ENCODE assay signal across 28 cellular contexts in genomic region chr15:57411945-57412768, GRCh38. TPM values are rescaled to one million over a fixed set of nuclear protein-coding genes. Genes with fewer than 3 reads are reported as not detected.
DNase-seq lines count a peak whose midpoint lies in the region; ATAC-seq and TF ChIP-seq lines count a peak whose summit lies in the region.
"Had no signal": no experiment of that assay in that cellular context is flagged by ENCODE, and none has a peak within 500 bp of the region (broad histone marks: within the 10 kb centered on the region; RNA-seq: fewer than 3 reads in every experiment).

No MANE protein-coding gene starts in this region.

- H3K9me3 Mint-ChIP-seq in endothelial cell (ENCODE audit: unreplicated experiment) = no peaks in the 10 kb centered on the region
- no peaks in the 10 kb centered on the region for H3K9me3 Mint-ChIP-seq in activated CD8-positive, alpha-beta memory T cell treated with anti-CD3 and anti-CD28 coated beads, Interleukin-2, amount 10 ng/mL, durations not matched to agents 7 days and 5 days (ENCODE audit: low read depth)
- H3K9me3 Mint-ChIP-seq: mesothelial cell of epicardium; stimulated activated effector memory CD8-positive, alpha-beta T cell treated with anti-CD3 and anti-CD28 coated beads, Interleukin-12 subunit alpha, Interleukin-12 subunit beta, amount 100 ng/mL, for 72 hours had no signal

- no peak overlapping the region for H2AFZ ChIP-seq in DND-41 (ENCODE audit: low read depth, low read length)
- H2AFZ ChIP-seq in OCI-LY7 (ENCODE audit: low read length) = no peak overlapping the region
- H2AFZ ChIP-seq: PC-9 had no signal

- H3K36me3 Mint-ChIP-seq in endothelial cell (ENCODE audit: low read depth, unreplicated experiment) = peaks cover 57% of the 10 kb centered on the region
- no peaks in the 10 kb centered on the region for H3K36me3 Mint-ChIP-seq in activated CD8-positive, alpha-beta memory T cell treated with anti-CD3 and anti-CD28 coated beads, Interleukin-2, amount 10 ng/mL, durations not matched to agents 7 days and 5 days
- H3K36me3 Mint-ChIP-seq: stimulated activated effector memory CD8-positive, alpha-beta T cell treated with anti-CD3 and anti-CD28 coated beads, Interleukin-12 subunit alpha, Interleukin-12 subunit beta, amount 100 ng/mL, for 72 hours had no signal

- H3K27ac Mint-ChIP-seq in endothelial cell (ENCODE audit: unreplicated experiment) = peak overlapping the region; percentile 78
- H3K27ac Mint-ChIP-seq in activated CD8-positive, alpha-beta memory T cell treated with anti-CD3 and anti-CD28 coated beads, Interleukin-2, amount 10 ng/mL, durations not matched to agents 7 days and 5 days = no peak overlapping the region
- H3K27ac Mint-ChIP-seq: mesothelial cell of epicardium; stimulated activated effector memory CD8-positive, alpha-beta T cell treated with anti-CD3 and anti-CD28 coated beads, Interleukin-12 subunit alpha, Interleukin-12 subunit beta, amount 100 ng/mL, for 72 hours; T-helper 17 cell had no signal

- H3K4me3 ChIP-seq in DND-41 (ENCODE audit: low read depth in 1 of 2, low read length in 2 of 2) = no peak overlapping the region
- no peak overlapping the region for H3K4me3 ChIP-seq in HUES6 (ENCODE audit: low read depth, low read length)
- no peak overlapping the region for H3K4me3 ChIP-seq in mesendoderm (ENCODE audit: low read length)
- no peak overlapping the region for H3K4me3 ChIP-seq in OCI-LY7 (ENCODE audit: low read depth, low read length, poor library complexity, severe bottlenecking)
- H3K4me3 ChIP-seq: adrenal gland; BLaER1 treated with 17β-estradiol and CSF1 and Interleukin-3, amounts not matched to agents 10 nM and 100 nM; body of pancreas; dorsolateral prefrontal cortex; HAP-1; PC-9; upper lobe of left lung had no signal

- H2BK5ac ChIP-seq in mesendoderm (ENCODE audit: low read length) = peak overlapping the region; percentile 98

- no TSS peak for BruUV-seq in OCI-LY7 (replicated peaks; lab: Mats Ljungman, UMichigan)

- H3K23ac ChIP-seq in mesendoderm (ENCODE audit: low read length) = no peak overlapping the region

- TF ChIP-seq CTCF in DND-41 (IDR thresholded peaks at IDR 0.05; ENCODE audit: borderline replicate concordance, extremely low read depth, low read length, poor library complexity, severe bottlenecking) (no peak), endothelial cell (IDR thresholded peaks at IDR 0.05; ENCODE audit: unreplicated experiment) (no peak), OCI-LY7 (conservative IDR thresholded peaks at IDR 0.05; ENCODE audit: low read length) (no peak)

- peak overlapping the region; percentile 86 for H4K5ac ChIP-seq in mesendoderm (ENCODE audit: low read length)

- peak overlapping the region; percentile 0 for H3K4me3 Mint-ChIP-seq in endothelial cell (ENCODE audit: unreplicated experiment)
- H3K4me3 Mint-ChIP-seq in activated CD8-positive, alpha-beta memory T cell treated with anti-CD3 and anti-CD28 coated beads, Interleukin-2, amount 10 ng/mL, durations not matched to agents 7 days and 5 days = no peak overlapping the region
- H3K4me3 Mint-ChIP-seq: mesothelial cell of epicardium; stimulated activated effector memory CD8-positive, alpha-beta T cell treated with anti-CD3 and anti-CD28 coated beads, Interleukin-12 subunit alpha, Interleukin-12 subunit beta, amount 100 ng/mL, for 72 hours; T-helper 17 cell had no signal

- DNase-seq in DND-41 (peak; percentile 21), endothelial cell (ENCODE audit: low spot score) (no peak), mesendoderm (peak; percentile 92), OCI-LY7 (ENCODE audit: low spot score) (no peak)
- no peak for DNase-seq in activated CD8-positive, alpha-beta memory T cell treated with anti-CD3 and anti-CD28 coated beads, Interleukin-2, amount 10 ng/mL, durations not matched to agents 7 days and 5 days
- no peak for DNase-seq in stimulated activated CD4-positive, alpha-beta T cell treated with anti-CD3 and anti-CD28 coated beads, Interleukin-2, amount 100 ng/mL, for 24 hours
- DNase-seq: activated CD4-positive, alpha-beta T cell treated with anti-CD3 and anti-CD28 coated beads, Interleukin-2, amount 50 U/mL, for 48 hours; activated naive CD4-positive, alpha-beta T cell; adrenal gland; body of pancreas; COR-L47; DMS79; dorsolateral prefrontal cortex; GF-D8; KBM-7; NCI-H1105; NCI-H2029; NCI-H524 treated with DMSO at 0.1 percent for 48 hours; PC-9; T-helper 17 cell; upper lobe of left lung had no signal

- no peaks in the 10 kb centered on the region for H3K79me2 ChIP-seq in DND-41 (ENCODE audit: insufficient read depth, low read length)
- H3K79me2 ChIP-seq in mesendoderm (ENCODE audit: control insufficient read depth, insufficient read depth, low read length) = peaks cover 2% of the 10 kb centered on the region
- H3K79me2 ChIP-seq in OCI-LY7 (ENCODE audit: insufficient read depth, low read depth, low read length) = no peaks in the 10 kb centered on the region

- WGBS in mesendoderm (ENCODE audit: extremely low coverage, insufficient coverage, low lambda C conversion rate) = no CpG with 5 or more reads among the region's 12 CpGs

- H3K56ac ChIP-seq in mesendoderm (ENCODE audit: low read length) = peak overlapping the region; percentile 89

- H2BK120ac ChIP-seq in mesendoderm (ENCODE audit: low read depth, low read length) = no peak overlapping the region

- H3K4me2 ChIP-seq in DND-41 (ENCODE audit: insufficient read depth, low read length) (no peak overlapping the region), mesendoderm (ENCODE audit: low read length) (no peak overlapping the region), OCI-LY7 (ENCODE audit: low read length) (no peak overlapping the region)
- H3K4me2 ChIP-seq: BLaER1 treated with 17β-estradiol and CSF1 and Interleukin-3, amounts not matched to agents 10 nM and 100 nM; PC-9 had no signal

- peak; percentile 89 for ATAC-seq in DND-41 (ENCODE audit: insufficient read depth, low read depth)
- ATAC-seq in activated CD8-positive, alpha-beta memory T cell treated with anti-CD3 and anti-CD28 coated beads, Interleukin-2, amount 10 ng/mL, durations not matched to agents 7 days and 5 days = no peak
- ATAC-seq: activated CD4-positive, CD25-positive, alpha-beta regulatory T cell treated with anti-CD3 and anti-CD28 coated beads, Interleukin-2, amount 50 U/mL, for 24 hours; body of pancreas; stimulated activated effector memory CD8-positive, alpha-beta T cell treated with anti-CD3 and anti-CD28 coated beads, Interleukin-12 subunit alpha, Interleukin-12 subunit beta, amount 100 ng/mL, for 72 hours; T-helper 17 cell had no signal

- no peak overlapping the region for H3K4ac ChIP-seq in mesendoderm (ENCODE audit: low read depth, low read length)

- no peak overlapping the region for H3K27ac ChIP-seq in DND-41 (ENCODE audit: low read length)
- peak overlapping the region; percentile 13; the same call in 1 of the 2 replicates for H3K27ac ChIP-seq in HUES6 (ENCODE audit: low read depth, low read length)
- peak overlapping the region; percentile 87 for H3K27ac ChIP-seq in mesendoderm (ENCODE audit: low read depth, low read length)
- H3K27ac ChIP-seq in OCI-LY7 (ENCODE audit: low read depth, low read length, poor library complexity, severe bottlenecking) = no peak overlapping the region
- H3K27ac ChIP-seq: adrenal gland; BLaER1 treated with 17β-estradiol and CSF1 and Interleukin-3, amounts not matched to agents 10 nM and 100 nM; body of pancreas; dorsolateral prefrontal cortex; neutrophil; PC-9; upper lobe of left lung had no signal

- H3K27me3 ChIP-seq in DND-41 (ENCODE audit: insufficient read depth, low read length, poor library complexity) = peaks cover 5% of the 10 kb centered on the region
- H3K27me3 ChIP-seq in HUES6 (ENCODE audit: control insufficient read depth, insufficient read depth, low read length) = no peaks in the 10 kb centered on the region
- H3K27me3 ChIP-seq in mesendoderm (ENCODE audit: insufficient read depth, low read length, poor library complexity) = no peaks in the 10 kb centered on the region
- H3K27me3 ChIP-seq: adrenal gland; BLaER1 treated with 17β-estradiol and CSF1 and Interleukin-3, amounts not matched to agents 10 nM and 100 nM; body of pancreas; dorsolateral prefrontal cortex; neutrophil; upper lobe of left lung had no signal

- CTCF ChIA-PET in OCI-LY7 (lab: Charles Lee; ENCODE audit: unreplicated experiment) = no interaction called here
- CTCF ChIA-PET in activated CD8-positive, alpha-beta memory T cell treated with anti-CD3 and anti-CD28 coated beads, Interleukin-2, amount 10 ng/mL, durations not matched to agents 7 days and 5 days (lab: Charles Lee) = no interaction called here

- peak overlapping the region; percentile 5 for H3K18ac ChIP-seq in mesendoderm (ENCODE audit: low read length)

- no peaks in the 10 kb centered on the region for H3K9me2 ChIP-seq in OCI-LY7 (ENCODE audit: insufficient read depth, low read length)

- no peak overlapping the region for H4K8ac ChIP-seq in mesendoderm (ENCODE audit: low read depth, low read length)

- POLR2A ChIA-PET in OCI-LY7 (lab: Charles Lee) = no interaction called here

- peaks cover 11% of the 10 kb centered on the region for H3K79me1 ChIP-seq in mesendoderm (ENCODE audit: low read length)

- H3K4me1 ChIP-seq in DND-41 (ENCODE audit: insufficient read depth, low read length) (no peaks in the 10 kb centered on the region), HUES6 (ENCODE audit: control insufficient read depth, insufficient read depth, low read length) (peaks cover 10% of the 10 kb centered on the region; the same call in 1 of the 2 replicates), mesendoderm (ENCODE audit: control insufficient read depth, low read depth, low read length) (peaks cover 18% of the 10 kb centered on the region), OCI-LY7 (ENCODE audit: insufficient read depth, low read length, poor library complexity, severe bottlenecking) (no peaks in the 10 kb centered on the region)
- H3K4me1 ChIP-seq: adrenal gland, body of pancreas, HAP-1 had no signal

- H3K36me3 ChIP-seq in DND-41 (ENCODE audit: insufficient read depth, low read length) (no peaks in the 10 kb centered on the region), HUES6 (ENCODE audit: control insufficient read depth, insufficient read depth, low read length) (peaks cover 8% of the 10 kb centered on the region; the same call in 1 of the 2 replicates), mesendoderm (ENCODE audit: control insufficient read depth, insufficient read depth, low read length) (no peaks in the 10 kb centered on the region), OCI-LY7 (ENCODE audit: insufficient read depth, low read length) (no peaks in the 10 kb centered on the region)
- H3K36me3 ChIP-seq: adrenal gland; BLaER1 treated with 17β-estradiol and CSF1 and Interleukin-3, amounts not matched to agents 10 nM and 100 nM; HAP-1; neutrophil; upper lobe of left lung had no signal

- H3K9ac ChIP-seq in DND-41 (ENCODE audit: low read depth, low read length) (no peak overlapping the region), HUES6 (ENCODE audit: low read length) (peak overlapping the region; percentile 44), mesendoderm (ENCODE audit: low read length) (peak overlapping the region; percentile 57)
- H3K9ac ChIP-seq: BLaER1 treated with 17β-estradiol and CSF1 and Interleukin-3, amounts not matched to agents 10 nM and 100 nM had no signal

- peaks cover 64% of the 10 kb centered on the region for H3K4me1 Mint-ChIP-seq in endothelial cell (ENCODE audit: unreplicated experiment)
- no peaks in the 10 kb centered on the region for H3K4me1 Mint-ChIP-seq in activated CD8-positive, alpha-beta memory T cell treated with anti-CD3 and anti-CD28 coated beads, Interleukin-2, amount 10 ng/mL, durations not matched to agents 7 days and 5 days
- H3K4me1 Mint-ChIP-seq: stimulated activated effector memory CD8-positive, alpha-beta T cell treated with anti-CD3 and anti-CD28 coated beads, Interleukin-12 subunit alpha, Interleukin-12 subunit beta, amount 100 ng/mL, for 72 hours; T-helper 17 cell had no signal

- peaks cover 7% of the 10 kb centered on the region for H3K27me3 Mint-ChIP-seq in endothelial cell (ENCODE audit: unreplicated experiment)
- peaks cover 12% of the 10 kb centered on the region for H3K27me3 Mint-ChIP-seq in activated CD8-positive, alpha-beta memory T cell treated with anti-CD3 and anti-CD28 coated beads, Interleukin-2, amount 10 ng/mL, durations not matched to agents 7 days and 5 days

- H2BK15ac ChIP-seq in mesendoderm (replicated peaks; ENCODE audit: low read depth) = no peak overlapping the region

- intact Hi-C loops in OCI-LY7 (cut with micrococcal nuclease; ENCODE audit: unreplicated experiment) = no loop called here

- H3K9me3 ChIP-seq in DND-41 (ENCODE audit: insufficient read depth, low read length, severe bottlenecking) = no peaks in the 10 kb centered on the region
- H3K9me3 ChIP-seq in HUES6 (ENCODE audit: control insufficient read depth, insufficient read depth, low read depth, low read length) = no peaks in the 10 kb centered on the region
- no peaks in the 10 kb centered on the region for H3K9me3 ChIP-seq in OCI-LY7 (ENCODE audit: low read length)
- H3K9me3 ChIP-seq: adrenal gland, body of pancreas, HAP-1, neutrophil, upper lobe of left lung had no signal

- H4K20me1 ChIP-seq in DND-41 (ENCODE audit: insufficient read depth, low read length) (no peaks in the 10 kb centered on the region), OCI-LY7 (ENCODE audit: insufficient read depth, low read length) (no peaks in the 10 kb centered on the region)
- H4K20me1 ChIP-seq: BLaER1 treated with 17β-estradiol and CSF1 and Interleukin-3, amounts not matched to agents 10 nM and 100 nM had no signal

- H2AK5ac ChIP-seq in mesendoderm (ENCODE audit: low read length) = peak overlapping the region; percentile 98

RNA-seq across cellular contexts. Expression of gene CGNL1, which starts 35.9 kb away (rescaled TPM):
- total RNA-seq in endothelial cell (ENCODE audit: unreplicated experiment) (238 TPM), OCI-LY7 (2022) (0.04 TPM in 1 of 2 replicates, not detected in the other)
- polyA plus RNA-seq in mesendoderm (2013, experiment 1 of 2) = 8.1 TPM
- polyA plus RNA-seq in mesendoderm (2013, experiment 2 of 2) = 8.8 TPM
- total RNA-seq in OCI-LY7 (2014; rRNA removed; shearing (Covaris generic)) = not detected in 2 replicates
- total RNA-seq in activated CD8-positive, alpha-beta memory T cell treated with anti-CD3 and anti-CD28 coated beads, Interleukin-2, amount 10 ng/mL, durations not matched to agents 7 days and 5 days = not detected
- total RNA-seq: T-helper 17 cell had no signal

Comparison
In these comparisons a context has a peak if more than half of its experiments do, and no peak if none do; other contexts are left out.
1. DNase-seq: peak in DND-41 (single experiment) and mesendoderm (single experiment); none in endothelial cell (single experiment), OCI-LY7 (single experiment), activated CD8-positive, alpha-beta memory T cell treated with anti-CD3 and anti-CD28 coated beads, Interleukin-2, amount 10 ng/mL, durations not matched to agents 7 days and 5 days (single experiment) and stimulated activated CD4-positive, alpha-beta T cell treated with anti-CD3 and anti-CD28 coated beads, Interleukin-2, amount 100 ng/mL, for 24 hours (0 of 2).
2. H3K27ac ChIP-seq: peak in HUES6 (single experiment) and mesendoderm (single experiment); none in DND-41 (single experiment) and OCI-LY7 (single experiment).
3. RNA of gene CGNL1, which starts 35.9 kb away (total RNA-seq): 238 TPM in endothelial cell (single experiment); 0.04 TPM in OCI-LY7 and not detected in activated CD8-positive, alpha-beta memory T cell treated with anti-CD3 and anti-CD28 coated beads, Interleukin-2, amount 10 ng/mL, durations not matched to agents 7 days and 5 days; every median in the first group is over 100 times any median in the second.